ENCODE assay signal across 25 cellular contexts in genomic region chr9:99322299-99322698, GRCh38.
"Had no signal": no experiment of that assay in that cellular context is flagged by ENCODE, and none has a peak within 500 bp of the region (broad histone marks: within the 10 kb centered on the region; RNA-seq: fewer than 3 reads in every experiment).

No MANE protein-coding gene starts in this region.

- H3K4me1 Mint-ChIP-seq: immature natural killer cell, natural killer cell had no signal

- H3K27ac Mint-ChIP-seq: dendritic cell treated with granulocyte-macrophage colony-stimulating factor and Interleukin-4, amounts not matched to agents 40 ng/mL and 50 ng/mL, for 4 days; immature natural killer cell; natural killer cell; progenitor cell of endocrine pancreas; stimulated activated naive B cell treated with anti-CD40 and anti-IgM and Interleukin-4, amounts not matched to agents 10 μg/mL and 1 μg/mL and 100 μg/mL, for 72 hours; stimulated activated naive CD8-positive, alpha-beta T cell treated with anti-CD3 and anti-CD28 coated beads, Interleukin-15, Interleukin-2, amounts not matched to agents 100 ng/mL and 50 ng/mL, for 24 hours had no signal

- H3K4me1 ChIP-seq: colonic mucosa, heart right ventricle, lower lobe of right lung, right lobe of liver, transverse colon, upper lobe of right lung, uterus had no signal

- H3K9me3 Mint-ChIP-seq: dendritic cell treated with granulocyte-macrophage colony-stimulating factor and Interleukin-4, amounts not matched to agents 40 ng/mL and 50 ng/mL, for 4 days; immature natural killer cell; natural killer cell; stimulated activated naive CD8-positive, alpha-beta T cell treated with anti-CD3 and anti-CD28 coated beads, Interleukin-15, Interleukin-2, amounts not matched to agents 100 ng/mL and 50 ng/mL, for 24 hours had no signal

- H3K4me3 ChIP-seq: colonic mucosa, esophagus squamous epithelium, heart right ventricle, lower lobe of right lung, ovary, right lobe of liver, thoracic aorta, transverse colon, upper lobe of right lung, uterus had no signal

- H3K27me3 ChIP-seq: colonic mucosa, ovary, right lobe of liver, transverse colon, upper lobe of right lung, uterus had no signal

- H3K4me3 Mint-ChIP-seq: dendritic cell treated with granulocyte-macrophage colony-stimulating factor and Interleukin-4, amounts not matched to agents 40 ng/mL and 50 ng/mL, for 4 days; immature natural killer cell; natural killer cell; stimulated activated naive B cell treated with anti-CD40 and anti-IgM and Interleukin-4, amounts not matched to agents 10 μg/mL and 1 μg/mL and 100 μg/mL, for 72 hours; stimulated activated naive CD8-positive, alpha-beta T cell treated with anti-CD3 and anti-CD28 coated beads, Interleukin-15, Interleukin-2, amounts not matched to agents 100 ng/mL and 50 ng/mL, for 24 hours had no signal

- ATAC-seq: heart right ventricle; left ventricle myocardium superior; lower lobe of right lung; natural killer cell; right lobe of liver; stimulated activated naive B cell treated with anti-CD40 and anti-IgM and Interleukin-4, amounts not matched to agents 10 μg/mL and 1 μg/mL and 100 μg/mL, for 72 hours; upper lobe of right lung had no signal

- H3K9me3 ChIP-seq: colonic mucosa, esophagus squamous epithelium, heart right ventricle, lower lobe of right lung, ovary, right lobe of liver, thoracic aorta, transverse colon, upper lobe of right lung, uterus had no signal

- DNase-seq: colonic mucosa; effector CD8-positive, alpha-beta T cell; esophagus squamous epithelium; foreskin melanocyte; glutamatergic neuron; heart right ventricle; hippocampal formation; immature natural killer cell; left ventricle myocardium superior; lower lobe of right lung; natural killer cell; occipital lobe; ovary; right lobe of liver; small intestine; stimulated activated CD4-positive, alpha-beta T cell treated with anti-CD3 and anti-CD28 coated beads, Interleukin-15, amount 100 ng/mL, for 24 hours; stimulated activated CD4-positive, alpha-beta T cell treated with anti-CD3 and anti-CD28 coated beads, Interleukin-2, amount 100 ng/mL, for 48 hours; stimulated activated naive B cell treated with anti-CD40 and anti-IgM and Interleukin-4, amounts not matched to agents 10 μg/mL and 1 μg/mL and 100 μg/mL, for 72 hours; transverse colon; upper lobe of right lung; uterus had no signal

- H3K27ac ChIP-seq: colonic mucosa, esophagus squamous epithelium, heart right ventricle, lower lobe of right lung, ovary, right lobe of liver, thoracic aorta, transverse colon, upper lobe of right lung, uterus had no signal

- H3K36me3 ChIP-seq: colonic mucosa, esophagus squamous epithelium, heart right ventricle, lower lobe of right lung, ovary, right lobe of liver, thoracic aorta, transverse colon, upper lobe of right lung, uterus had no signal

- H3K36me3 Mint-ChIP-seq: immature natural killer cell, natural killer cell had no signal
